9 cellular contexts compared by ENCODE assay signal in genomic region chr16:67326115-67326471, GRCh38. TPM values are rescaled to one million over a fixed set of nuclear protein-coding genes. Genes with fewer than 3 reads are reported as not detected.
A peak's percentile ranks its signal among the peaks of the same experiment; 100 is the strongest.
DNase-seq lines count a peak whose midpoint lies in the region; ATAC-seq and TF ChIP-seq lines count a peak whose summit lies in the region.
"Had no signal": no experiment of that assay in that cellular context is flagged by ENCODE, and none has a peak within 500 bp of the region (broad histone marks: within the 10 kb centered on the region; RNA-seq: fewer than 3 reads in every experiment).

No MANE protein-coding gene starts in this region.

- peaks cover 24% of the 10 kb centered on the region for H3K27me3 Mint-ChIP-seq in central memory CD8-positive, alpha-beta T cell

- no peaks in the 10 kb centered on the region for H3K36me3 Mint-ChIP-seq in central memory CD8-positive, alpha-beta T cell (ENCODE audit: insufficient read depth)

- no peaks in the 10 kb centered on the region for H3K9me3 Mint-ChIP-seq in central memory CD8-positive, alpha-beta T cell

- peaks cover 11% of the 10 kb centered on the region for H3K4me1 Mint-ChIP-seq in central memory CD8-positive, alpha-beta T cell

- no peak for TF ChIP-seq CTCF in heart left ventricle (IDR thresholded peaks at IDR 0.05)

- H3K27ac ChIP-seq in heart left ventricle (no peak overlapping the region), urinary bladder (ENCODE audit: low read depth) (no peak overlapping the region)

- H3K36me3 ChIP-seq in heart left ventricle (no peaks in the 10 kb centered on the region), mucosa of stomach (ENCODE audit: control insufficient read depth, insufficient read depth, low read length) (no peaks in the 10 kb centered on the region), urinary bladder (ENCODE audit: insufficient read depth) (no peaks in the 10 kb centered on the region)

- ATAC-seq in heart left ventricle (no peak), left ventricle myocardium superior (no peak), GM18520 (IDR thresholded peaks at IDR 0.05; ENCODE audit: unreplicated experiment) (no peak), HG02759 (IDR thresholded peaks at IDR 0.05; ENCODE audit: unreplicated experiment) (no peak), GM21825 (IDR thresholded peaks at IDR 0.05; ENCODE audit: unreplicated experiment) (no peak)
- ATAC-seq in central memory CD8-positive, alpha-beta T cell (replicated peaks; ENCODE audit: extremely low read depth, poor library complexity, severe bottlenecking), result no peak

- no peak overlapping the region for H3K27ac Mint-ChIP-seq in central memory CD8-positive, alpha-beta T cell (ENCODE audit: low read depth)

- WGBS in heart left ventricle, 4 donors, result 35 to 47% (median 39%) methylated on average over 11 of the region's 11 CpGs
- 32% methylated on average over 11 of the region's 11 CpGs for WGBS in urinary bladder

- H3K9ac ChIP-seq in mucosa of stomach (ENCODE audit: low read length), result peak overlapping the region; percentile 63

- H3K4me3 ChIP-seq in heart left ventricle (peak overlapping the region; percentile 4 to 58 (median 50)), mucosa of stomach (ENCODE audit: low read length) (peak overlapping the region; percentile 43), urinary bladder (ENCODE audit: low read depth, low read length) (peak overlapping the region; percentile 40)

- TF ChIP-seq POLR2A in heart left ventricle (IDR thresholded peaks at IDR 0.05), result no peak

- intact Hi-C loops in heart left ventricle (cut with DNase I), result no loop called here
- intact Hi-C loops in left ventricle myocardium superior (cut with micrococcal nuclease), result no loop called here

- H3K27me3 ChIP-seq in heart left ventricle (peaks cover 0 to 25% (median 14%) of the 10 kb centered on the region in 9 donors), mucosa of stomach (ENCODE audit: control insufficient read depth, insufficient read depth, low read length) (no peaks in the 10 kb centered on the region)

- H3K4me1 ChIP-seq in heart left ventricle, result peaks cover 0 to 22% (median 6%) of the 10 kb centered on the region in 12 donors
- peaks cover 5% of the 10 kb centered on the region for H3K4me1 ChIP-seq in mucosa of stomach (ENCODE audit: control insufficient read depth, insufficient read depth, low read length)
- H3K4me1 ChIP-seq in urinary bladder (ENCODE audit: insufficient read depth), result peaks cover 2% of the 10 kb centered on the region

- H3K4me3 Mint-ChIP-seq in central memory CD8-positive, alpha-beta T cell, result peak overlapping the region; percentile 79

- DNase-seq in heart left ventricle (no peak), left ventricle myocardium superior (no peak)
- no peak for DNase-seq in central memory CD8-positive, alpha-beta T cell (ENCODE audit: low spot score in 2 of 2)

- H3K9me3 ChIP-seq in heart left ventricle (no peaks in the 10 kb centered on the region), mucosa of stomach (ENCODE audit: control insufficient read depth, low read length) (no peaks in the 10 kb centered on the region)

RNA-seq across cellular contexts. Expression of gene KCTD19, which starts 0.4 kb away (rescaled TPM):
- under 1 TPM in 1 of 9 donors, not detected in 8; 0.29 TPM for total RNA-seq in heart left ventricle
- under 1 TPM in 1 of 2 donors, not detected in 1; 0.19 TPM for polyA plus RNA-seq in heart left ventricle
- total RNA-seq in left ventricle myocardium superior, result not detected
- total RNA-seq in urinary bladder, result 1.1 TPM
- polyA plus RNA-seq in urinary bladder, result 0.14 TPM
- total RNA-seq: RPMI7951 had no signal

RNA-seq across cellular contexts. Expression of gene LRRC36, which starts 0.5 kb away (rescaled TPM):
- total RNA-seq in heart left ventricle, result under 1 TPM in 1 of 9 donors, not detected in 8; 0.27 TPM
- under 1 TPM; 0.15 to 0.42 TPM for polyA plus RNA-seq in heart left ventricle
- total RNA-seq in left ventricle myocardium superior, result not detected
- 2.1 TPM for total RNA-seq in urinary bladder
- 0.19 TPM for polyA plus RNA-seq in urinary bladder
- total RNA-seq: RPMI7951 had no signal

RNA-seq across cellular contexts. Expression of gene PLEKHG4, which starts 46.8 kb away (rescaled TPM):
- total RNA-seq in heart left ventricle (1 to 10 TPM in 4 of 9 donors, under 1 TPM in 5; 0.44 to 4.0 (median 0.94) TPM), left ventricle myocardium superior (1.5 TPM), urinary bladder (12.8 TPM)
- polyA plus RNA-seq in heart left ventricle (1 to 10 TPM; 1.2 to 1.4 TPM), urinary bladder (5.8 TPM)
